ENCODE assay signal across 1 cellular context in the genomic region with DNA sequence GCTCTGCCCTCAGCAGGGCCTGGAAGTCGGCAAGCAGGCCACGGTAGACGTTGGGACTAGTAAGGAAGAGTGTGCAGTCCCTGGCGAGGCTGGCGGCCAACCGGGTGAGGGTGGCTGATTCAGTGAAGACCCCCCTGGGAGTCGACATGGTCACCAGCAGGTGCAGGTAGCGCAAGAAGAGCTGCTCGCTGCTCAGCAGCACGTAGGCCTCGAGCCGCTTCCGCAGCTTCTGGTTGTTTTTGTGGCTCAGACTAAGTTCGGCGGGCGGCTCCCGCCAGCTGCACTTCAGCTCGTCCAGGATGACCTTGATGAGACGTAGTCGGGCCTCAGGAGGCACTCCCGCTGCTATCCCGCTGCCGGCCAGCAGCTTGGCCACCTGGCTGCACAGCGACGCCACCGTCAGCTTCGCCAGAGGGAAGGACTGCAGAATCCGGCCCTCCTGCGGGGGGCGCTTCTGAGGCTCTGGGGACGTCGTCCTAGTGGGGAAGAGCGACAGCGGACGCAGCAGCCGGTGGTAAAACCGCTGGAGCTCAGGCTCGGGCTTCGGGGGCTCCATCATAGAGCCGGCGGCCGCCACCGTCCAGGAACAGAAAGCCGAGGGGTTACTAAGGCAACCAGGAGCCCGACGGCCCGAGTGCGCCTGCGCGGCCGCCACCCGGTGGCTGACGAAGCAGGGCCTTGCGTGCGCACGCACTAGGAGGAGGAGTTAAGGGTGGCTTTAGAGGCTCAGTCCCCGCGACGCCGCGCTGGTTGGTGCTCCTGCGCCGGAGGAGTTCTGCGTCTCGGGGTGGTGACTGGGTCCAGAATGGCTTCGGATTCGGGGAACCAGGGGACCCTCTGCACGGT.
TF ChIP-seq lines count a peak whose summit lies in the region.

A gene with protein sequence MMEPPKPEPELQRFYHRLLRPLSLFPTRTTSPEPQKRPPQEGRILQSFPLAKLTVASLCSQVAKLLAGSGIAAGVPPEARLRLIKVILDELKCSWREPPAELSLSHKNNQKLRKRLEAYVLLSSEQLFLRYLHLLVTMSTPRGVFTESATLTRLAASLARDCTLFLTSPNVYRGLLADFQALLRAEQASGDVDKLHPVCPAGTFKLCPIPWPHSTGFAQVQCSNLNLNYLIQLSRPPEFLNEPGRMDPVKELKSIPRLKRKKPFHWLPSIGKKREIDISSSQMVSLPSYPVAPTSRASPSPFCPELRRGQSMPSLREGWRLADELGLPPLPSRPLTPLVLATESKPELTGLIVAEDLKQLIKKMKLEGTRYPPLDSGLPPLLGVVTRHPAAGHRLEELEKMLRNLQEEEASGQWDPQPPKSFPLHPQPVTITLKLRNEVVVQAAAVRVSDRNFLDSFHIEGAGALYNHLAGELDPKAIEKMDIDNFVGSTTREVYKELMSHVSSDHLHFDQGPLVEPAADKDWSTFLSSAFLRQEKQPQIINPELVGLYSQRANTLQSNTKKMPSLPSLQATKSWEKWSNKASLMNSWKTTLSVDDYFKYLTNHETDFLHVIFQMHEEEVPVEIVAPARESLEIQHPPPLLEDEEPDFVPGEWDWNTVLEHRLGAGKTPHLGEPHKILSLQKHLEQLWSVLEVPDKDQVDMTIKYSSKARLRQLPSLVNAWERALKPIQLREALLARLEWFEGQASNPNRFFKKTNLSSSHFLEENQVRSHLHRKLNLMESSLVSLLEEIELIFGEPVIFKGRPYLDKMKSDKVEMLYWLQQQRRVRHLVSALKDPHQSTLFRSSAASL (minus strand): TSS at position 607 of the 846 bp plus-strand sequence. CDS start 48 bp downstream, at position 559.
TSS of gene CCS (plus strand) at position 729 of the 846 bp plus-strand sequence. CDS start at position 806, 77 bp downstream.

TF ChIP-seq in GM23338, 12 proteins besides CTCF, POLR2A, EP300 and RAD21 (continued from another document):
- TF ChIP-seq ETS1 (IDR thresholded peaks at IDR 0.05) = peak; percentile 25; the same call in 1 of the 2 replicates
- TF ChIP-seq POLR2AphosphoS5 (IDR thresholded peaks at IDR 0.05; ENCODE audit: low read depth) = peak; percentile 99
